Comparison of ENCODE assay signal across 21 cellular contexts in the genomic region with DNA sequence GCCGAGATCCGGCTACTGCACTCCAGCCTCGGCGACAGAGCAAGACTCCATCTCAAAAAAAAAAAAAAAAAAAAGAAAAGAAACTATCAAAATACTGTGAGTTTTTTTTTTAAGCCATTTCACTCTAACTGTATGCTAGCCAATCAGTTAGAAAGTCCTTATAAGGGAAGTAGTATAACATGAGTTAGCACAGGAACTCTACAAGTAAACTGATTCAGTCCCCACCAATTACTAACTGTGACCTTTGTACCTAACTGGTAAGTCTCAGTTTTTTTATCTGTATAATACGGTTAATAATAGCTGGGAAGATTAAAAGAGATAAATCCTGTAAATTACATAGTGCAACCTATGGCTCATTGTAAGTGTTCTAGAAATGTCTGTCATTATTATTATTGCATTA. TPM values are rescaled to one million over a fixed set of nuclear protein-coding genes. Genes with fewer than 3 reads are reported as not detected.
DNase-seq lines count a peak whose midpoint lies in the region; FAIRE-seq lines count a peak whose summit lies in the region.
"Had no signal": no experiment of that assay in that cellular context is flagged by ENCODE, and none has a peak within 500 bp of the region (broad histone marks: within the 10 kb centered on the region; RNA-seq: fewer than 3 reads in every experiment).

No MANE protein-coding gene starts in this region.

- intact Hi-C loops in posterior vena cava (cut with DNase I), result no loop called here

- peak; percentile 39 for FAIRE-seq in GM19239 (lab: Jason Lieb, UNC)
- FAIRE-seq: A204.1, GM12891 had no signal

- DNase-seq in DMS53 (lab: John Stamatoyannopoulos, UW), result peak; percentile 10
- DNase-seq in DMS53 treated with DMSO at 0.1 percent for 48 hours (lab: John Stamatoyannopoulos, UW; ENCODE audit: unreplicated experiment), result no peak
- no peak for DNase-seq in GM19239 (ENCODE audit: insufficient read length, low spot score)
- peak; percentile 30 for DNase-seq in NCI-H2227 treated with DMSO at 0.1 percent for 48 hours (lab: John Stamatoyannopoulos, UW)
- no peak for DNase-seq in NCI-H128 (lab: John Stamatoyannopoulos, UW; ENCODE audit: unreplicated experiment)
- DNase-seq in posterior vena cava (ENCODE audit: low spot score), result no peak
- no peak for DNase-seq in OCI-M2 (lab: John Stamatoyannopoulos, UW; ENCODE audit: unreplicated experiment)
- DNase-seq: ACHN; AML-193; BE2C; CD4-positive, alpha-beta T cell; CD8-positive, alpha-beta memory T cell; DMS79 treated with DMSO at 0.1 percent for 48 hours; GF-D8; H9 had no signal

RNA-seq across cellular contexts. Expression of gene BRS3, which starts 35.1 kb away (rescaled TPM):
- not detected for total RNA-seq in posterior vena cava
- total RNA-seq: CD4-positive, alpha-beta T cell; CD8-positive, alpha-beta memory T cell; Daoy; G401; GM23338; H4; H9 had no signal

RNA-seq across cellular contexts. Expression of gene HTATSF1, which starts 44.8 kb away (rescaled TPM):
- total RNA-seq in posterior vena cava, result 10 to 100 TPM; 33.7 to 37.8 TPM

Comparison
In these comparisons a context has a peak if more than half of its experiments do, and no peak if none do; other contexts are left out.
1. DNase-seq: peak in DMS53 (single experiment) and NCI-H2227 treated with DMSO at 0.1 percent for 48 hours (single experiment); none in DMS53 treated with DMSO at 0.1 percent for 48 hours (single experiment), GM19239 (single experiment), NCI-H128 (single experiment), posterior vena cava (single experiment) and OCI-M2 (single experiment).